Comparison of ENCODE assay signal across 8 cellular contexts in genomic region chr19:16627194-16627927, GRCh38. TPM values are rescaled to one million over a fixed set of nuclear protein-coding genes. Genes with fewer than 3 reads are reported as not detected.
DNase-seq lines count a peak whose midpoint lies in the region; ATAC-seq and TF ChIP-seq lines count a peak whose summit lies in the region.

No MANE protein-coding gene starts in this region.

- no peaks in the 10 kb centered on the region for H3K9me3 Mint-ChIP-seq in CD4-positive, alpha-beta T cell
- no peaks in the 10 kb centered on the region for H3K9me3 Mint-ChIP-seq in activated CD4-positive, alpha-beta memory T cell treated with anti-CD3 and anti-CD28 coated beads for 36 hours

- H3K4me3 ChIP-seq in neutrophil (ENCODE audit: low read depth in 1 of 2, low read length in 1 of 2): peak overlapping the region; percentile 86 to 93

- no peaks in the 10 kb centered on the region for H3K27me3 Mint-ChIP-seq in CD4-positive, alpha-beta T cell
- H3K27me3 Mint-ChIP-seq in activated CD4-positive, alpha-beta memory T cell treated with anti-CD3 and anti-CD28 coated beads for 36 hours: no peaks in the 10 kb centered on the region

- peaks cover 43 to 48% of the 10 kb centered on the region in 2 experiments for H3K4me1 ChIP-seq in neutrophil (ENCODE audit: control insufficient read depth in 1 of 2, insufficient read depth in 1 of 2, low read depth in 1 of 2, low read length in 1 of 2)

- H3K27ac ChIP-seq in CD4-positive, alpha-beta T cell (ENCODE audit: low read depth, low read length): peak overlapping the region; percentile 30
- H3K27ac ChIP-seq in neutrophil: peak overlapping the region; percentile 89

- peaks cover 30% of the 10 kb centered on the region for H3K36me3 ChIP-seq in neutrophil

- peaks cover 57% of the 10 kb centered on the region for H3K4me1 Mint-ChIP-seq in CD4-positive, alpha-beta T cell (ENCODE audit: low read depth)
- H3K4me1 Mint-ChIP-seq in activated CD4-positive, alpha-beta memory T cell treated with anti-CD3 and anti-CD28 coated beads for 36 hours (ENCODE audit: low read depth): peaks cover 40% of the 10 kb centered on the region

- peak overlapping the region; percentile 83 for H3K27ac Mint-ChIP-seq in CD4-positive, alpha-beta T cell
- H3K27ac Mint-ChIP-seq in activated CD4-positive, alpha-beta memory T cell treated with anti-CD3 and anti-CD28 coated beads for 36 hours: peak overlapping the region; percentile 83

- no peaks in the 10 kb centered on the region for H3K27me3 ChIP-seq in CD4-positive, alpha-beta T cell (ENCODE audit: control insufficient read depth, insufficient read depth, low read length)
- H3K27me3 ChIP-seq in neutrophil: no peaks in the 10 kb centered on the region

- TF ChIP-seq CTCF in CD4-positive, alpha-beta T cell (IDR thresholded peaks at IDR 0.05): no peak
- no peak for TF ChIP-seq CTCF in neutrophil (IDR thresholded peaks at IDR 0.05)

- POLR2A ChIA-PET in CD4-positive, alpha-beta T cell (lab: Charles Lee): interaction anchor here (0.5 to 3.9 kb wide), 13 partner anchors 12 to 499 kb away, joined by 3 to 32 read pairs (median 7); partner anchors contain the start of genes HSH2D, SLC35E1, SMIM7 and TMEM38A
- POLR2A ChIA-PET in activated CD4-positive, alpha-beta memory T cell treated with anti-CD3 and anti-CD28 coated beads for 36 hours (lab: Charles Lee): interaction anchor here (0.9 to 4.2 kb wide), 10 partner anchors 9 to 124 kb away, joined by 3 to 47 read pairs (median 4); partner anchors contain the start of genes CHERP, SLC35E1 and TMEM38A

- CTCF ChIA-PET in CD4-positive, alpha-beta T cell (lab: Charles Lee): interaction anchor here (1.0 to 1.2 kb wide), 3 partner anchors 34 to 110 kb away, joined by 3 to 5 read pairs (median 3); no protein-coding TSS in a partner anchor
- CTCF ChIA-PET in activated CD4-positive, alpha-beta memory T cell treated with anti-CD3 and anti-CD28 coated beads for 36 hours (lab: Charles Lee): interaction anchor here (0.8 to 2.3 kb wide), 2 partner anchors 40 to 99 kb away, joined by 3 to 5 read pairs; no protein-coding TSS in a partner anchor

- intact Hi-C loops in CD4-positive, alpha-beta T cell (cut with DNase I, micrococcal nuclease): no loop called here
- intact Hi-C loops in activated CD4-positive, alpha-beta memory T cell treated with anti-CD3 and anti-CD28 coated beads for 36 hours (cut with micrococcal nuclease): no loop called here

- peaks cover 69% of the 10 kb centered on the region for H3K36me3 Mint-ChIP-seq in CD4-positive, alpha-beta T cell (ENCODE audit: low read depth)
- peaks cover 27% of the 10 kb centered on the region for H3K36me3 Mint-ChIP-seq in activated CD4-positive, alpha-beta memory T cell treated with anti-CD3 and anti-CD28 coated beads for 36 hours

- no peaks in the 10 kb centered on the region for H3K9me3 ChIP-seq in CD4-positive, alpha-beta T cell (ENCODE audit: control insufficient read depth, low read length)
- H3K9me3 ChIP-seq in neutrophil: no peaks in the 10 kb centered on the region

- no peak for ATAC-seq in CD4-positive, alpha-beta T cell (ENCODE audit: poor library complexity)
- ATAC-seq in HG02852 (IDR thresholded peaks at IDR 0.05; ENCODE audit: unreplicated experiment) (peak; percentile 4), esophagus mucosa (peak; percentile 10), HG03159 (IDR thresholded peaks at IDR 0.05; ENCODE audit: unreplicated experiment) (no peak)

- peak in 5 of 10 experiments; percentile 2 to 21 (median 10) for DNase-seq in CD4-positive, alpha-beta T cell
- DNase-seq in activated CD4-positive, alpha-beta memory T cell treated with anti-CD3 and anti-CD28 coated beads for 36 hours: peak; percentile 22
- DNase-seq in DMS153 (lab: John Stamatoyannopoulos, UW) (no peak), UCSD-AML1 (lab: John Stamatoyannopoulos, UW; ENCODE audit: unreplicated experiment) (no peak)

- H3K4me3 Mint-ChIP-seq in CD4-positive, alpha-beta T cell: peak overlapping the region; percentile 95
- peak overlapping the region; percentile 90 for H3K4me3 Mint-ChIP-seq in activated CD4-positive, alpha-beta memory T cell treated with anti-CD3 and anti-CD28 coated beads for 36 hours

RNA-seq across cellular contexts. Expression of gene MED26, which starts 0.6 kb away (rescaled TPM):
- total RNA-seq in CD4-positive, alpha-beta T cell: 10 to 100 TPM; 50.4 to 52.4 TPM
- 10 to 100 TPM; 12.0 to 14.5 TPM for total RNA-seq in activated CD4-positive, alpha-beta memory T cell treated with anti-CD3 and anti-CD28 coated beads for 36 hours
- total RNA-seq in esophagus mucosa: 6.3 TPM

RNA-seq across cellular contexts. Expression of gene SMIM7, which starts 32.6 kb away (rescaled TPM):
- total RNA-seq in CD4-positive, alpha-beta T cell: 10 to 100 TPM; 44.3 to 47.4 TPM
- total RNA-seq in activated CD4-positive, alpha-beta memory T cell treated with anti-CD3 and anti-CD28 coated beads for 36 hours: 10 to 100 TPM; 50.5 to 50.9 TPM
- total RNA-seq in esophagus mucosa: 50.3 TPM

RNA-seq across cellular contexts. Expression of gene TMEM38A, which starts 33.6 kb away (rescaled TPM):
- total RNA-seq in CD4-positive, alpha-beta T cell: under 1 TPM in 1 of 2 experiments, not detected in 1; 0.59 TPM
- under 1 TPM; 0.58 to 0.76 TPM for total RNA-seq in activated CD4-positive, alpha-beta memory T cell treated with anti-CD3 and anti-CD28 coated beads for 36 hours
- total RNA-seq in esophagus mucosa: 1.6 TPM

RNA-seq across cellular contexts. Expression of gene SLC35E1, which starts 55.1 kb away (rescaled TPM):
- total RNA-seq in CD4-positive, alpha-beta T cell: 10 to 100 TPM; 72.3 to 76.3 TPM
- total RNA-seq in activated CD4-positive, alpha-beta memory T cell treated with anti-CD3 and anti-CD28 coated beads for 36 hours: 10 to 100 TPM; 42.0 to 46.0 TPM
- total RNA-seq in esophagus mucosa: 28.4 TPM

Comparison
In these comparisons a context has a peak if more than half of its experiments do, and no peak if none do; other contexts are left out.
1. ATAC-seq: peak in HG02852 (single experiment) and esophagus mucosa (single experiment); none in CD4-positive, alpha-beta T cell (single experiment) and HG03159 (single experiment).